ENCODE assay signal across 1 cellular context in the genomic region with DNA sequence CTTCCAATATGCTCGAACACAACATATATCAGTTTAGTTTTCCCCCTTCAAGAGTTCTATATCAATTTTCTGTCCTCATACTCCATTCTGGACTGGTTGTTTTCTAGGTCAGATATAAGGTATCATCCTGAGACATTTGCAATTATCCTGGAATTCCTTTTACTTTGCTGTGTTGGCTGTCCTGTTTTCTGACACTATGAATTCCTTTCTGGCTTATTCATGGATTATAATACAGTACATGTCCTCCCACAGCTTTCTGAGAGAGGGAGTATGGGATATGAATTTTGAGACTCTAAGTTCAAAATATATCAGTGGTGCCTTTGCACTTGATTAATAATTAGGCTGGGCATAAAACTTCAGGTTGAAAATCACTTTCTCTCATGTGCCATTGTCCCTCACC.
TF ChIP-seq lines count a peak whose summit lies in the region.

No MANE protein-coding gene starts in this region.

TF ChIP-seq in GM12878, 131 proteins besides CTCF, POLR2A, EP300 and RAD21:
- TF ChIP-seq MEF2B (IDR thresholded peaks at IDR 0.05; ENCODE audit: partially characterized antibody, poor library complexity, severe bottlenecking) (no peak), ZNF274 (IDR thresholded peaks at IDR 0.05; ENCODE audit: insufficient read depth, insufficient read length) (no peak), STAT3 (IDR thresholded peaks at IDR 0.05; ENCODE audit: low read depth, low read length) (no peak), EED (IDR thresholded peaks at IDR 0.05; ENCODE audit: low read depth) (no peak), ATF7 (IDR thresholded peaks at IDR 0.05; ENCODE audit: low read depth) (no peak), SUPT20H (IDR thresholded peaks at IDR 0.05; ENCODE audit: borderline replicate concordance, control insufficient read depth, low read depth, low read length) (no peak), BACH1 (IDR thresholded peaks at IDR 0.05; ENCODE audit: borderline replicate concordance) (no peak), BCL3 (IDR thresholded peaks at IDR 0.05; ENCODE audit: borderline replicate concordance, insufficient read depth, low read depth, low read length, poor library complexity, severe bottlenecking) (no peak), IRF5 (IDR thresholded peaks at IDR 0.05; ENCODE audit: borderline replicate concordance) (no peak), NR2F1 (conservative IDR thresholded peaks at IDR 0.05) (no peak), SKIL (IDR thresholded peaks at IDR 0.05; ENCODE audit: low read depth, poor library complexity, severe bottlenecking) (no peak), RELA (IDR thresholded peaks at IDR 0.05; ENCODE audit: borderline replicate concordance, partially characterized antibody) (no peak), ZNF24 (IDR thresholded peaks at IDR 0.05) (no peak), CBFB (IDR thresholded peaks at IDR 0.05; ENCODE audit: low read depth) (no peak)
- TF ChIP-seq, protein P1, sequence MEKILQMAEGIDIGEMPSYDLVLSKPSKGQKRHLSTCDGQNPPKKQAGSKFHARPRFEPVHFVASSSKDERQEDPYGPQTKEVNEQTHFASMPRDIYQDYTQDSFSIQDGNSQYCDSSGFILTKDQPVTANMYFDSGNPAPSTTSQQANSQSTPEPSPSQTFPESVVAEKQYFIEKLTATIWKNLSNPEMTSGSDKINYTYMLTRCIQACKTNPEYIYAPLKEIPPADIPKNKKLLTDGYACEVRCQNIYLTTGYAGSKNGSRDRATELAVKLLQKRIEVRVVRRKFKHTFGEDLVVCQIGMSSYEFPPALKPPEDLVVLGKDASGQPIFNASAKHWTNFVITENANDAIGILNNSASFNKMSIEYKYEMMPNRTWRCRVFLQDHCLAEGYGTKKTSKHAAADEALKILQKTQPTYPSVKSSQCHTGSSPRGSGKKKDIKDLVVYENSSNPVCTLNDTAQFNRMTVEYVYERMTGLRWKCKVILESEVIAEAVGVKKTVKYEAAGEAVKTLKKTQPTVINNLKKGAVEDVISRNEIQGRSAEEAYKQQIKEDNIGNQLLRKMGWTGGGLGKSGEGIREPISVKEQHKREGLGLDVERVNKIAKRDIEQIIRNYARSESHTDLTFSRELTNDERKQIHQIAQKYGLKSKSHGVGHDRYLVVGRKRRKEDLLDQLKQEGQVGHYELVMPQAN (conservative IDR thresholded peaks at IDR 0.05) = no peak
